In the genomic region with DNA sequence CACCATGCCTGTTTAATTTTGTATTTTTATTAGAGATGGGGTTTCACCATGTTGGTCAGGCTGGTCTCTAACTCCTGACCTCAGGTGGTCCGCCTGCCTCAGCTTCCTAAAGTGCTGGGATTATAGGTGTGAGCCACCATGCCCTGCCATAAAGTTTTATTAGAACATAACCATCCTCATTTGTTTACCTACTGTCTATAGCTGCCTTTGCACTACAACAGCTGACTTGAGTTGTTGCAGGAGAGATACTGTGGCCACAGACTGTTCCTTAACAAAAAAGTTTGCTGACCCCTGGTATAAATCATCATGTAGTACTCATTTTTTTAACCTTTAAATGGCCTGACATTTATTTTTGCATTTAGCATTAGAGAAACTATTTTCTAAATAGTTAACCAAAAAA, we compare ENCODE assay signal across 20 cellular contexts. TPM values are rescaled to one million over a fixed set of nuclear protein-coding genes. Genes with fewer than 3 reads are reported as not detected.
DNase-seq lines count a peak whose midpoint lies in the region; ATAC-seq and TF ChIP-seq lines count a peak whose summit lies in the region.
"Had no signal": no experiment of that assay in that cellular context is flagged by ENCODE, and none has a peak within 500 bp of the region (broad histone marks: within the 10 kb centered on the region; RNA-seq: fewer than 3 reads in every experiment).

No MANE protein-coding gene starts in this region.

- H3K4me3 ChIP-seq in LNCaP clone FGC (ENCODE audit: low read depth, low read length) (no peak overlapping the region), colonic mucosa (no peak overlapping the region), mucosa of descending colon (no peak overlapping the region)
- no peak overlapping the region for H3K4me3 ChIP-seq in naive thymus-derived CD4-positive, alpha-beta T cell (ENCODE audit: low read length)
- H3K4me3 ChIP-seq: A549, GM23248 had no signal

- CTCF ChIA-PET in naive thymus-derived CD4-positive, alpha-beta T cell (lab: Charles Lee), result interaction anchor here (0.7 kb wide), 1 partner anchor 829 kb away, joined by 4 read pairs; no protein-coding TSS in a partner anchor

- no peaks in the 10 kb centered on the region for H3K9me3 ChIP-seq in colonic mucosa
- H3K9me3 ChIP-seq in mucosa of descending colon, result no peaks in the 10 kb centered on the region
- no peaks in the 10 kb centered on the region for H3K9me3 ChIP-seq in naive thymus-derived CD4-positive, alpha-beta T cell (ENCODE audit: control insufficient read depth in 2 of 3, low read length in 3 of 3)
- H3K9me3 ChIP-seq: A549, Caco-2 had no signal

- H3K27ac Mint-ChIP-seq in activated naive CD8-positive, alpha-beta T cell treated with anti-CD3 and anti-CD28 coated beads, Interleukin-2, amount 50 U/mL, for 24 hours, result no peak overlapping the region
- no peak overlapping the region for H3K27ac Mint-ChIP-seq in naive thymus-derived CD4-positive, alpha-beta T cell
- H3K27ac Mint-ChIP-seq: CD8-positive, alpha-beta T cell; H9 had no signal

- H3K27me3 Mint-ChIP-seq in activated naive CD8-positive, alpha-beta T cell treated with anti-CD3 and anti-CD28 coated beads, Interleukin-2, amount 50 U/mL, for 24 hours, result no peaks in the 10 kb centered on the region
- no peaks in the 10 kb centered on the region for H3K27me3 Mint-ChIP-seq in naive thymus-derived CD4-positive, alpha-beta T cell
- H3K27me3 Mint-ChIP-seq: CD4-positive, CD25-positive, alpha-beta regulatory T cell had no signal

- intact Hi-C loops in colonic mucosa (cut with DNase I) (no loop called here), mucosa of descending colon (cut with DNase I, micrococcal nuclease) (no loop called here)
- intact Hi-C loops in naive thymus-derived CD4-positive, alpha-beta T cell (cut with micrococcal nuclease), result no loop called here

- H3K4me3 Mint-ChIP-seq in activated naive CD8-positive, alpha-beta T cell treated with anti-CD3 and anti-CD28 coated beads, Interleukin-2, amount 50 U/mL, for 24 hours, result no peak overlapping the region
- H3K4me3 Mint-ChIP-seq in naive thymus-derived CD4-positive, alpha-beta T cell, result no peak overlapping the region
- H3K4me3 Mint-ChIP-seq: CD4-positive, CD25-positive, alpha-beta regulatory T cell; CD8-positive, alpha-beta T cell; H9 had no signal

- H3K4me1 ChIP-seq in colonic mucosa (peaks cover 13% of the 10 kb centered on the region), mucosa of descending colon (ENCODE audit: low read depth) (peaks cover 38% of the 10 kb centered on the region)
- H3K4me1 ChIP-seq in naive thymus-derived CD4-positive, alpha-beta T cell (ENCODE audit: control insufficient read depth in 2 of 2, insufficient read depth in 2 of 2, low read length in 2 of 2), result peaks cover 0 to 6% of the 10 kb centered on the region in 2 donors
- H3K4me1 ChIP-seq: A549 had no signal

- ATAC-seq in mucosa of descending colon, result peak; percentile 82
- ATAC-seq in activated naive CD8-positive, alpha-beta T cell treated with anti-CD3 and anti-CD28 coated beads, Interleukin-2, amount 50 U/mL, for 24 hours, result no peak
- ATAC-seq in naive thymus-derived CD4-positive, alpha-beta T cell, result no peak
- ATAC-seq: A549; CD8-positive, alpha-beta T cell; HCT116 had no signal

- peak; percentile 87 for DNase-seq in LNCaP clone FGC (ENCODE audit: low read depth)
- peak; percentile 32 for DNase-seq in colonic mucosa
- DNase-seq in mucosa of descending colon, result peak in 2 of 3 donors; percentile 31 to 40
- no peak for DNase-seq in SIG-M5 treated with dmso at 0.1 percent for 504 hours (lab: John Stamatoyannopoulos, UW; ENCODE audit: unreplicated experiment)
- DNase-seq in medulla oblongata (ENCODE audit: extremely low spot score), result no peak
- DNase-seq in activated naive CD8-positive, alpha-beta T cell treated with anti-CD3 and anti-CD28 coated beads, Interleukin-2, amount 50 U/mL, for 24 hours, result no peak
- DNase-seq in naive thymus-derived CD4-positive, alpha-beta T cell, result no peak
- DNase-seq: 8988T; ACHN; C1 segment of cervical spinal cord; Caco-2; CD4-positive, CD25-positive, alpha-beta regulatory T cell; CD8-positive, alpha-beta T cell; DMS153; DND-41; GM23248; H9 had no signal

- POLR2A ChIA-PET in naive thymus-derived CD4-positive, alpha-beta T cell (lab: Charles Lee), result no interaction called here

- no peak overlapping the region for H3K9ac ChIP-seq in colonic mucosa (ENCODE audit: low read depth in 2 of 2, low read length in 2 of 2)
- H3K9ac ChIP-seq: GM23248 had no signal

- H3K4me1 Mint-ChIP-seq in activated naive CD8-positive, alpha-beta T cell treated with anti-CD3 and anti-CD28 coated beads, Interleukin-2, amount 50 U/mL, for 24 hours, result peaks cover 17% of the 10 kb centered on the region
- H3K4me1 Mint-ChIP-seq in naive thymus-derived CD4-positive, alpha-beta T cell, result peaks cover 20 to 54% (median 31%) of the 10 kb centered on the region in 7 donors

- H3K27me3 ChIP-seq in colonic mucosa, result no peaks in the 10 kb centered on the region
- no peaks in the 10 kb centered on the region for H3K27me3 ChIP-seq in naive thymus-derived CD4-positive, alpha-beta T cell (ENCODE audit: control insufficient read depth in 2 of 2, insufficient read depth in 2 of 2, low read length in 2 of 2)

- TF ChIP-seq CTCF in C4-2B (conservative IDR thresholded peaks at IDR 0.05) (no peak), LNCaP clone FGC (IDR thresholded peaks at IDR 0.05; ENCODE audit: control insufficient read depth, extremely low read depth, insufficient read depth) (no peak), colonic mucosa (IDR thresholded peaks at IDR 0.05) (no peak), mucosa of descending colon (IDR thresholded peaks at IDR 0.05) (no peak)

- no peaks in the 10 kb centered on the region for H3K9me3 Mint-ChIP-seq in activated naive CD8-positive, alpha-beta T cell treated with anti-CD3 and anti-CD28 coated beads, Interleukin-2, amount 50 U/mL, for 24 hours
- peaks cover 0 to 4% (median 0%) of the 10 kb centered on the region in 11 donors for H3K9me3 Mint-ChIP-seq in naive thymus-derived CD4-positive, alpha-beta T cell
- H3K9me3 Mint-ChIP-seq: CD4-positive, CD25-positive, alpha-beta regulatory T cell; CD8-positive, alpha-beta T cell; H9 had no signal

- peaks cover 1% of the 10 kb centered on the region for H3K36me3 Mint-ChIP-seq in activated naive CD8-positive, alpha-beta T cell treated with anti-CD3 and anti-CD28 coated beads, Interleukin-2, amount 50 U/mL, for 24 hours (ENCODE audit: low read depth)
- peaks cover 0 to 9% (median 8%) of the 10 kb centered on the region in 5 donors for H3K36me3 Mint-ChIP-seq in naive thymus-derived CD4-positive, alpha-beta T cell
- H3K36me3 Mint-ChIP-seq: CD8-positive, alpha-beta T cell had no signal

- H3K36me3 ChIP-seq in colonic mucosa (no peaks in the 10 kb centered on the region), mucosa of descending colon (ENCODE audit: low read depth) (no peaks in the 10 kb centered on the region)
- no peaks in the 10 kb centered on the region for H3K36me3 ChIP-seq in naive thymus-derived CD4-positive, alpha-beta T cell (ENCODE audit: control insufficient read depth in 2 of 3, insufficient read depth in 3 of 3, low read length in 3 of 3)

- H3K27ac ChIP-seq in C4-2B (peak overlapping the region; percentile 45), colonic mucosa (peak overlapping the region; percentile 34)
- H3K27ac ChIP-seq in naive thymus-derived CD4-positive, alpha-beta T cell (ENCODE audit: low read depth, low read length), result no peak overlapping the region
- H3K27ac ChIP-seq: A549, GM23248 had no signal

RNA-seq across cellular contexts. Expression of a gene that starts 31.7 kb away (rescaled TPM):
- total RNA-seq in colonic mucosa (10 to 100 TPM; 17.1 to 30.3 TPM), mucosa of descending colon (10 to 100 TPM; 19.0 to 38.6 (median 34.8) TPM)
- total RNA-seq in naive thymus-derived CD4-positive, alpha-beta T cell, result 10 to 100 TPM in 1 of 5 experiments, 1 to 10 TPM in 4; 6.6 to 15.8 (median 9.2) TPM
- 1 to 10 TPM in 1 of 2 donors, under 1 TPM in 1; 0.98 to 1.8 TPM for polyA plus RNA-seq in naive thymus-derived CD4-positive, alpha-beta T cell

Comparison
In these comparisons a context has a peak if more than half of its experiments do, and no peak if none do; other contexts are left out.
1. DNase-seq: peak in LNCaP clone FGC (single experiment), colonic mucosa (single experiment) and mucosa of descending colon (2 of 3); none in SIG-M5 treated with dmso at 0.1 percent for 504 hours (single experiment), medulla oblongata (single experiment), activated naive CD8-positive, alpha-beta T cell treated with anti-CD3 and anti-CD28 coated beads, Interleukin-2, amount 50 U/mL, for 24 hours (single experiment) and naive thymus-derived CD4-positive, alpha-beta T cell (0 of 9).